In the genomic region with DNA sequence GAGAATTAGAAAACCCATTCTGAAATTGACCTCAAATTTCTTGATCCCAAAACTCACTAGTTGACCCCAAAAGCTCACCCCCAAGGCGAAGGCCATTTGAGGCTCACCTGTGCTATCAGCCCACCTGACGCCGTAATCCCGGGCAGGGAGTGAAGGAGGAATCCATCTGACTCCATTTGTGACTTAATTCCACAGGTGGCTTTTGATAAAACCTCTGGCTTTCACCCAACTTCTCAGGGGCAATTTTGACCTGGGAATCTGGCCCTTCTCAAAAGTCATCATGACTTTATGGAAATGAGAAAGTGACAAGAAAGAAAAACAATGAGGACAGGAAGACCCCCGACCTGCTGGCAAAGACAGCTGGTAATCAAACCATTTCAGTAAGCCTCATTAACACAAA, we compare ENCODE assay signal across 9 cellular contexts.
"Had no signal": no experiment of that assay in that cellular context is flagged by ENCODE, and none has a peak within 500 bp of the region (broad histone marks: within the 10 kb centered on the region; RNA-seq: fewer than 3 reads in every experiment).

No MANE protein-coding gene starts in this region.

- ATAC-seq: HCT116, HepG2 had no signal

- H3K27ac ChIP-seq: GM23248, HL-60 had no signal

- H3K27me3 Mint-ChIP-seq: IgD-negative memory B cell had no signal

- H3K27ac Mint-ChIP-seq: HFFc6, IgD-negative memory B cell had no signal

- H3K36me3 Mint-ChIP-seq: IgD-negative memory B cell had no signal

- H3K9ac ChIP-seq: GM23248 had no signal

- H3K9me3 ChIP-seq: HAP-1 had no signal

- H3K4me3 Mint-ChIP-seq: HFFc6, IgD-negative memory B cell had no signal

- H3K4me3 ChIP-seq: GM23248, HAP-1 had no signal

- H3K4me1 ChIP-seq: HAP-1 had no signal

- H3K36me3 ChIP-seq: HAP-1 had no signal

- H3K4me1 Mint-ChIP-seq: IgD-negative memory B cell had no signal

- H2AFZ ChIP-seq: GM23248 had no signal

- DNase-seq: GM23248, GOT3, H7, HFFc6 had no signal
